ENCODE assay signal across 11 cellular contexts in genomic region chr16:85394511-85395206, GRCh38.
A peak's percentile ranks its signal among the peaks of the same experiment; 100 is the strongest.
DNase-seq lines count a peak whose midpoint lies in the region; ATAC-seq, FAIRE-seq and TF ChIP-seq lines count a peak whose summit lies in the region.
"Had no signal": no experiment of that assay in that cellular context is flagged by ENCODE, and none has a peak within 500 bp of the region (broad histone marks: within the 10 kb centered on the region; RNA-seq: fewer than 3 reads in every experiment).

No MANE protein-coding gene starts in this region.

- FAIRE-seq in K562 (lab: Jason Lieb, UNC) (no peak), frontal cortex (lab: Jason Lieb, UNC) (no peak)
- FAIRE-seq: TTC549 had no signal

- 0 out of 6 replicates have a peak, but pooled peaks of 1 of the 3 experiments have one; percentile 12 for TF ChIP-seq CTCF in K562 (IDR thresholded peaks at IDR 0.05 in 2 of 3, conservative IDR thresholded peaks at IDR 0.05 in 1 of 3; ENCODE audit: insufficient read depth in 2 of 3, low read depth in 1 of 3, low read length in 3 of 3)
- no peak for TF ChIP-seq CTCF in testis (IDR thresholded peaks at IDR 0.05)

- H3K27me3 Mint-ChIP-seq in activated CD8-positive, alpha-beta memory T cell treated with anti-CD3 and anti-CD28 coated beads, Interleukin-2, amount 10 ng/mL, durations not matched to agents 7 days and 5 days = no peaks in the 10 kb centered on the region

- no peak for TF ChIP-seq RAD21 in K562 (CRISPR knock-in tag; conservative IDR thresholded peaks at IDR 0.05 in 1 of 2, IDR thresholded peaks at IDR 0.05 in 1 of 2)

- H4K20me1 ChIP-seq in K562 (replicated peaks; ENCODE audit: control insufficient read depth, insufficient read depth, low read length) = no peaks in the 10 kb centered on the region

- POLR2A ChIA-PET in K562 (lab: Yijun Ruan, JAX) = interaction anchor here (0.8 kb wide), 1 partner anchor 12 kb away, joined by 4 read pairs; no protein-coding TSS in a partner anchor

- BruUV-seq in K562 (replicated peaks; lab: Mats Ljungman, UMichigan) = no TSS peak

- ATAC-seq in activated CD8-positive, alpha-beta memory T cell treated with anti-CD3 and anti-CD28 coated beads, Interleukin-2, amount 10 ng/mL, durations not matched to agents 7 days and 5 days = no peak
- ATAC-seq in K562 (no peak), left lobe of liver (no peak), GM21367 (IDR thresholded peaks at IDR 0.05; ENCODE audit: unreplicated experiment) (no peak)

- H3K9me3 Mint-ChIP-seq in activated CD8-positive, alpha-beta memory T cell treated with anti-CD3 and anti-CD28 coated beads, Interleukin-2, amount 10 ng/mL, durations not matched to agents 7 days and 5 days (ENCODE audit: low read depth) = no peaks in the 10 kb centered on the region
- H3K9me3 Mint-ChIP-seq: activated T-helper 2 cell treated with anti-CD3 and anti-CD28 coated beads, Interferon-gamma antibody, Interleukin-2, Interleukin-4, amounts not matched to agents 10 μg/mL and 5 μg/mL and 100 μg/mL, durations not matched to agents 14 hours and 24 hours and 36 hours; dendritic cell treated with granulocyte-macrophage colony-stimulating factor and Interleukin-4, amounts not matched to agents 40 ng/mL and 50 ng/mL, for 4 days had no signal

- H3K4me1 ChIP-seq in K562 (replicated peaks in 1 of 2; ENCODE audit: control insufficient read depth in 2 of 2, insufficient read depth in 2 of 2, low read length in 2 of 2) (peaks cover 48 to 80% of the 10 kb centered on the region in 2 experiments), testis (peaks cover 41% of the 10 kb centered on the region)

- TF ChIP-seq POLR2A in K562 (conservative IDR thresholded peaks at IDR 0.05) (no peak), testis (IDR thresholded peaks at IDR 0.05) (no peak)

- H3K4me2 ChIP-seq in K562 (ENCODE audit: insufficient read depth, low read length) = no peak overlapping the region

- intact Hi-C loops in K562 (cut with micrococcal nuclease) (loop anchor here (5.0 kb wide), 1 partner anchor 77 kb away; no protein-coding TSS in a partner anchor), testis (cut with DNase I; ENCODE audit: low total_unique reads) (no loop called here)

- H3K27me3 ChIP-seq in K562 (ENCODE audit: control insufficient read depth in 2 of 2, insufficient read depth in 2 of 2, low read length in 2 of 2) = no peaks in the 10 kb centered on the region
- H3K27me3 ChIP-seq in testis = no peaks in the 10 kb centered on the region

- no peaks in the 10 kb centered on the region; the same call in 2 of the 3 replicates for H3K79me2 ChIP-seq in K562 (ENCODE audit: control insufficient read depth, insufficient read depth, low read length)

- no peak overlapping the region for H2AFZ ChIP-seq in K562 (ENCODE audit: low read depth, low read length)

- H3K4me3 ChIP-seq in K562 (no peak overlapping the region), testis (no peak overlapping the region)

- WGBS in K562 (ENCODE audit: insufficient coverage, low coverage, missing lambda C conversion rate) = 85% methylated on average over 18 of the region's 18 CpGs
- 83 to 87% methylated on average over 18 of the region's 18 CpGs for WGBS in testis, 2 donors

- H3K27ac ChIP-seq in K562 (ENCODE audit: extremely low read depth, low read depth, low read length) (no peak overlapping the region), testis (peak overlapping the region; percentile 9 to 50)

- TF ChIP-seq EP300 in K562 (IDR thresholded peaks at IDR 0.05; ENCODE audit: low read length) = no peak

- H3K9ac ChIP-seq in K562 (ENCODE audit: insufficient read depth in 1 of 2, low read depth in 2 of 2, low read length in 2 of 2) = peak overlapping the region in 1 of 2 experiments; percentile 70; a peak in 2 of 4 replicates

- DNase-seq in activated CD8-positive, alpha-beta memory T cell treated with anti-CD3 and anti-CD28 coated beads for 24 hours = peak; percentile 52
- no peak for DNase-seq in activated CD8-positive, alpha-beta memory T cell treated with anti-CD3 and anti-CD28 coated beads, Interleukin-2, amount 10 ng/mL, durations not matched to agents 7 days and 5 days
- no peak for DNase-seq in K562 (ENCODE audit: extremely low read depth in 1 of 4, low spot score in 3 of 4)
- DNase-seq in left lobe of liver (ENCODE audit: low spot score) = peak; percentile 35
- DNase-seq in testis = peak; percentile 13
- DNase-seq in NK-92 (lab: John Stamatoyannopoulos, UW; ENCODE audit: unreplicated experiment) = no peak
- DNase-seq in frontal cortex (ENCODE audit: low spot score in 2 of 2) = no peak

- H3K4me1 Mint-ChIP-seq in activated CD8-positive, alpha-beta memory T cell treated with anti-CD3 and anti-CD28 coated beads, Interleukin-2, amount 10 ng/mL, durations not matched to agents 7 days and 5 days = no peaks in the 10 kb centered on the region

- H3K9me1 ChIP-seq in K562 (ENCODE audit: control insufficient read depth, insufficient read depth, low read length) = no peaks in the 10 kb centered on the region

- no peaks in the 10 kb centered on the region for H3K36me3 Mint-ChIP-seq in activated CD8-positive, alpha-beta memory T cell treated with anti-CD3 and anti-CD28 coated beads, Interleukin-2, amount 10 ng/mL, durations not matched to agents 7 days and 5 days

- no peak overlapping the region for H3K4me3 Mint-ChIP-seq in activated CD8-positive, alpha-beta memory T cell treated with anti-CD3 and anti-CD28 coated beads, Interleukin-2, amount 10 ng/mL, durations not matched to agents 7 days and 5 days
- H3K4me3 Mint-ChIP-seq: dendritic cell treated with granulocyte-macrophage colony-stimulating factor and Interleukin-4, amounts not matched to agents 40 ng/mL and 50 ng/mL, for 4 days had no signal

- H3K36me3 ChIP-seq in K562 (ENCODE audit: control insufficient read depth, insufficient read depth, low read length) (no peaks in the 10 kb centered on the region), testis (ENCODE audit: low read depth, missing control alignments) (no peaks in the 10 kb centered on the region)

- no peaks in the 10 kb centered on the region for H3K9me3 ChIP-seq in K562 (replicated peaks; ENCODE audit: control insufficient read depth, insufficient read depth, low read depth, low read length)
- H3K9me3 ChIP-seq in testis = no peaks in the 10 kb centered on the region

- H3K27ac Mint-ChIP-seq in activated CD8-positive, alpha-beta memory T cell treated with anti-CD3 and anti-CD28 coated beads, Interleukin-2, amount 10 ng/mL, durations not matched to agents 7 days and 5 days = no peak overlapping the region
- H3K27ac Mint-ChIP-seq: activated T-helper 2 cell treated with anti-CD3 and anti-CD28 coated beads, Interferon-gamma antibody, Interleukin-2, Interleukin-4, amounts not matched to agents 10 μg/mL and 5 μg/mL and 100 μg/mL, durations not matched to agents 14 hours and 24 hours and 36 hours; dendritic cell treated with granulocyte-macrophage colony-stimulating factor and Interleukin-4, amounts not matched to agents 40 ng/mL and 50 ng/mL, for 4 days had no signal

- in situ Hi-C loops in K562 (cut with MboI) = no loop called here

- CTCF ChIA-PET in activated CD8-positive, alpha-beta memory T cell treated with anti-CD3 and anti-CD28 coated beads, Interleukin-2, amount 10 ng/mL, durations not matched to agents 7 days and 5 days (lab: Charles Lee) = interaction anchor here (0.6 to 1.8 kb wide), 4 partner anchors 25 to 117 kb away, joined by 3 to 8 read pairs (median 4); no protein-coding TSS in a partner anchor
- CTCF ChIA-PET in K562 (lab: Yijun Ruan, JAX; ENCODE audit: low intra/inter-chr PET ratio) = interaction anchor here (0.9 to 1.6 kb wide), 2 partner anchors 22 to 323 kb away, joined by 3 to 5 read pairs; no protein-coding TSS in a partner anchor

TF ChIP-seq in K562, 482 proteins besides CTCF, POLR2A, EP300 and RAD21:
- TF ChIP-seq EGR1 (conservative IDR thresholded peaks at IDR 0.05) = 0 out of 2 replicates have a peak, but pooled peaks have one; percentile 34
- TF ChIP-seq ZFP36 (IDR thresholded peaks at IDR 0.05; ENCODE audit: low read depth, low read length, partially characterized antibody) = peak; percentile 93
- no peak for TF ChIP-seq PHB (CRISPR knock-in tag; IDR thresholded peaks at IDR 0.05)

Comparison
In these comparisons a context has a peak if more than half of its experiments do, and no peak if none do; other contexts are left out.
1. DNase-seq: peak in activated CD8-positive, alpha-beta memory T cell treated with anti-CD3 and anti-CD28 coated beads for 24 hours (single experiment), left lobe of liver (single experiment) and testis (single experiment); none in activated CD8-positive, alpha-beta memory T cell treated with anti-CD3 and anti-CD28 coated beads, Interleukin-2, amount 10 ng/mL, durations not matched to agents 7 days and 5 days (single experiment), K562 (0 of 4), NK-92 (single experiment) and frontal cortex (0 of 2).